ENCODE assay signal across 18 cellular contexts in the genomic region with DNA sequence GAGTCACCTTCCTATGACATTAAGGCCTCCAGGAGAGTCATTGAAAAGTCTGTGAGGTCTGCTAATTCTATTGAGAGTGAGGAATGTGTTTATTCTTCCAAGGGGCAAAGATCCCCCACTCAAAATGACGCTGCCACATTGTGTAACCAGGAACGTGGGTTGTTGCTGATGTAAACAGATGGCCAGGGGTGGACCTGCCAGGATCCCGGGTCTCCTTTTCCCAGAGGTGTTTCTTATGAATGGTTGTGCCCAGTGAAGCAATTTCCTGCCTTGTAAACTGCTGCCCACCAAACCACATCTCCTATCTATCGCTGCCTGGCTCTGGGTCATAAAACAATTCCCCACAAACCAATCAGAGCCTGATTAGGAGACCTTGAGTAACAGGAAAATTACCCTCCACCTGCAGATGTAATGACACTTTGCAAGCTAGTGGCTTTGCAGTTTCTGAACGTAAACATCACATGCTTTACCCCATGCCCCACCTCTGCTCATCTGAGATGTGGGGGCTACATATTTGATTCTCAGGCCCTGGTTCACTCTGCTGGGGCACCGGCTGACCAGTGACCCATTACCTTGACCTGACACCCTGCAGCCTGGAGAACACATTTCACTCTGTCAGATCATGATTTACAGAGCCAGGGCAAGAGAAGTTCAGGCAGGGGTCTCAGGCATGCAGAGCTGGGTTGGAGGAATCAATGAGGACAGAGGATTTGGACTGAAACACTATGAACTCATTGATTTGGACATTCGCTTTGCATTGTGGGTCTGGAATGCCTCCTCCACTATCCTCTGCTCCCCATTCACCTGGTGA. TPM values are rescaled to one million over a fixed set of nuclear protein-coding genes. Genes with fewer than 3 reads are reported as not detected.
DNase-seq lines count a peak whose midpoint lies in the region; ATAC-seq and TF ChIP-seq lines count a peak whose summit lies in the region.
"Had no signal": no experiment of that assay in that cellular context is flagged by ENCODE, and none has a peak within 500 bp of the region (broad histone marks: within the 10 kb centered on the region; RNA-seq: fewer than 3 reads in every experiment).

No MANE protein-coding gene starts in this region.

- no peak overlapping the region for H3K27ac ChIP-seq in smooth muscle cell (ENCODE audit: low read depth)
- H3K27ac ChIP-seq: body of pancreas, C4-2B, tibial artery, WERI-Rb-1 had no signal

- H4K20me1 ChIP-seq in smooth muscle cell (ENCODE audit: low read depth) = no peaks in the 10 kb centered on the region

- H3K36me3 ChIP-seq in mucosa of descending colon (ENCODE audit: low read depth) (no peaks in the 10 kb centered on the region), smooth muscle cell (ENCODE audit: low read depth) (no peaks in the 10 kb centered on the region), HAP-1 (replicated peaks) (no peaks in the 10 kb centered on the region)
- H3K36me3 ChIP-seq: tibial artery, WERI-Rb-1 had no signal

- H3K4me3 ChIP-seq in mucosa of descending colon = no peak overlapping the region
- H3K4me3 ChIP-seq in smooth muscle cell = no peak overlapping the region
- H3K4me3 ChIP-seq in HAP-1 = no peak overlapping the region
- H3K4me3 ChIP-seq: body of pancreas, K562, tibial artery had no signal

- in situ Hi-C loops in HAP-1 (cut with MboI; ENCODE audit: low sequenced_read_pairs) = no loop called here

- no peaks in the 10 kb centered on the region for H3K27me3 ChIP-seq in smooth muscle cell (ENCODE audit: low read depth)
- H3K27me3 ChIP-seq in HAP-1 (ENCODE audit: low read depth) = no peaks in the 10 kb centered on the region
- H3K27me3 ChIP-seq: body of pancreas had no signal

- no peaks in the 10 kb centered on the region for H3F3A ChIP-seq in smooth muscle cell (ENCODE audit: low read depth)

- no peak for TF ChIP-seq CTCF in mucosa of descending colon (IDR thresholded peaks at IDR 0.05)
- no peak for TF ChIP-seq CTCF in smooth muscle cell (IDR thresholded peaks at IDR 0.05; ENCODE audit: borderline replicate concordance, insufficient read depth, poor library complexity, severe bottlenecking)

- intact Hi-C loops in mucosa of descending colon (cut with DNase I, micrococcal nuclease) = no loop called here

- WGBS in smooth muscle cell (ENCODE audit: low lambda C conversion rate) = 75% methylated on average over 7 of the region's 7 CpGs

- H3K4me1 ChIP-seq in mucosa of descending colon (ENCODE audit: low read depth) = peaks cover 21% of the 10 kb centered on the region
- peaks cover 3% of the 10 kb centered on the region for H3K4me1 ChIP-seq in smooth muscle cell (ENCODE audit: low read depth)
- no peaks in the 10 kb centered on the region for H3K4me1 ChIP-seq in HAP-1
- H3K4me1 ChIP-seq: body of pancreas, tibial artery had no signal

- no peaks in the 10 kb centered on the region for H3K79me2 ChIP-seq in smooth muscle cell (ENCODE audit: low read depth)

- DNase-seq in Daoy (ENCODE audit: low read depth) = peak; percentile 9
- peak; percentile 60 for DNase-seq in M059J (ENCODE audit: low read depth)
- peak; percentile 8 for DNase-seq in astrocyte of the hippocampus (ENCODE audit: low read depth, low spot score)
- peak in 2 of 3 donors; percentile 49 to 53 for DNase-seq in mucosa of descending colon
- no peak for DNase-seq in SW 1271 (lab: John Stamatoyannopoulos, UW)
- DNase-seq in smooth muscle cell (lab: John Stamatoyannopoulos, UW; ENCODE audit: unreplicated experiment) = no peak
- no peak for DNase-seq in HAP-1 (ENCODE audit: low spot score in 2 of 2)
- DNase-seq in T-helper 2 cell = no peak
- DNase-seq: activated CD8-positive, alpha-beta memory T cell treated with anti-CD3 and anti-CD28 coated beads, Interleukin-2, amount 10 ng/mL, durations not matched to agents 7 days and 5 days; activated naive CD4-positive, alpha-beta T cell treated with Interleukin-2 at 50 U/mL for 16 hours; body of pancreas; foreskin melanocyte; NCI-H2029; tibial artery; WERI-Rb-1 had no signal

- H3K9me3 ChIP-seq in mucosa of descending colon = no peaks in the 10 kb centered on the region
- no peaks in the 10 kb centered on the region for H3K9me3 ChIP-seq in smooth muscle cell (replicated peaks; ENCODE audit: low read depth)
- H3K9me3 ChIP-seq in HAP-1 = peaks cover 4% of the 10 kb centered on the region; the same call in 1 of the 2 replicates
- H3K9me3 ChIP-seq: body of pancreas, tibial artery had no signal

- H2AFZ ChIP-seq in smooth muscle cell (ENCODE audit: low read depth) = no peak overlapping the region

- H3K9ac ChIP-seq in smooth muscle cell (ENCODE audit: low read depth) = no peak overlapping the region

- no peak overlapping the region for H3K4me2 ChIP-seq in smooth muscle cell

- ATAC-seq in mucosa of descending colon = peak; percentile 81
- ATAC-seq: activated CD8-positive, alpha-beta memory T cell treated with anti-CD3 and anti-CD28 coated beads, Interleukin-2, amount 10 ng/mL, durations not matched to agents 7 days and 5 days; body of pancreas; K562; SK-N-SH treated with all-trans-retinoic acid at 6 μM for 48 hours had no signal

RNA-seq across cellular contexts. Expression of a gene that starts 33.1 kb away (rescaled TPM):
- total RNA-seq in Daoy (2014; rRNA removed; shearing (Covaris generic)) = 22.2 and 26.7 TPM in 2 replicates
- 16.6 and 31.7 TPM in 2 replicates for total RNA-seq in M059J (2014; rRNA removed; shearing (Covaris generic))
- total RNA-seq in mucosa of descending colon (10 to 100 TPM; 22.3 to 26.9 (median 26.0) TPM), smooth muscle cell (26.0 and 28.2 TPM in 2 replicates)
- 18.7 and 24.0 TPM in 2 replicates for polyA plus RNA-seq in smooth muscle cell

Comparison
In these comparisons a context has a peak if more than half of its experiments do, and no peak if none do; other contexts are left out.
1. DNase-seq: peak in Daoy (single experiment), M059J (single experiment), astrocyte of the hippocampus (single experiment) and mucosa of descending colon (2 of 3); none in SW 1271 (0 of 2), smooth muscle cell (single experiment), HAP-1 (0 of 2) and T-helper 2 cell (0 of 5).